In the genomic region with DNA sequence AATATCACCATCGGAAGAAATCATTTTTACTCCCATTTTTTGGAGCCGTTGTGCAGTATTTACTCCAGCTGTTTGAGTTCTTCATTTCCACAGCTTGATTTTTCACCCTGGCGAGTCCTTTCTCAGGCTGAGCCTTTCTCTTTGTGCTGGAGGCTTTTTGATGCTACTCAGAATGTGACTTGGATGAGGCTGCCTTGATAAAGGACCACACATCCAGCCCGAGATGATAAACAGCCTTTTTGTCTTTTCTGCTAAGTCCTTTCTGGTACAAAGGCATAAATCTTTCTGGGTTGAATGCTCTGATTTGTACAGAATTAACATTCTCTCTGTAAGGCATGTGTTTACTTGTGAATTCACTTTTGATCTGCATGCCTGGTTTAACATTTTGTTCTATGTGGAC, we compare ENCODE assay signal across 24 cellular contexts.
"Had no signal": no experiment of that assay in that cellular context is flagged by ENCODE, and none has a peak within 500 bp of the region (broad histone marks: within the 10 kb centered on the region; RNA-seq: fewer than 3 reads in every experiment).

No MANE protein-coding gene starts in this region.

- H3K9me3 ChIP-seq: colonic mucosa, gastroesophageal sphincter, ovary, testis, tibial nerve, upper lobe of right lung had no signal

- H3K4me3 ChIP-seq: cardiac muscle cell, colonic mucosa, gastroesophageal sphincter, lung, ovary, testis, tibial nerve, upper lobe of right lung had no signal

- ATAC-seq: esophagus mucosa; gastroesophageal sphincter; left colon; left ventricle myocardium superior; naive thymus-derived CD4-positive, alpha-beta T cell; right cardiac atrium; upper lobe of right lung had no signal

- DNase-seq: cerebellar nuclear complex; colonic mucosa; dermis blood vessel endothelial cell; effector memory CD4-positive, alpha-beta T cell; immature natural killer cell; left colon; left ventricle myocardium superior; mesendoderm; naive thymus-derived CD4-positive, alpha-beta T cell; ovary; right cardiac atrium; small intestine; stimulated activated CD4-positive, alpha-beta T cell treated with anti-CD3 and anti-CD28 coated beads, Interleukin-12 subunit alpha, Interleukin-12 subunit beta, amount 100 ng/mL, for 4 hours; stimulated activated CD4-positive, alpha-beta T cell treated with anti-CD3 and anti-CD28 coated beads, Interleukin-2, amount 100 ng/mL, for 48 hours; stimulated activated naive CD4-positive, alpha-beta T cell treated with Interleukin-2 at 50 U/mL for 16 hours; testis; upper lobe of right lung had no signal

- H3K27ac ChIP-seq: cardiac muscle cell, colonic mucosa, gastroesophageal sphincter, ovary, testis, tibial nerve, upper lobe of right lung had no signal

- H3K36me3 ChIP-seq: cardiac muscle cell, colonic mucosa, gastroesophageal sphincter, ovary, tibial nerve, upper lobe of right lung had no signal

- FAIRE-seq: endometrium, keratinocyte, small intestine had no signal

- H3K27me3 ChIP-seq: cardiac muscle cell, colonic mucosa, gastroesophageal sphincter, ovary, testis, tibial nerve had no signal

- H3K4me1 ChIP-seq: colonic mucosa, gastroesophageal sphincter, testis, upper lobe of right lung had no signal
